In genomic region chr11:12085371-12086251, GRCh38 we compare ENCODE assay signal across 11 cellular contexts. TPM values are rescaled to one million over a fixed set of nuclear protein-coding genes. Genes with fewer than 3 reads are reported as not detected.
DNase-seq lines count a peak whose midpoint lies in the region; ATAC-seq and TF ChIP-seq lines count a peak whose summit lies in the region.
"Had no signal": no experiment of that assay in that cellular context is flagged by ENCODE, and none has a peak within 500 bp of the region (broad histone marks: within the 10 kb centered on the region; RNA-seq: fewer than 3 reads in every experiment).

No MANE protein-coding gene starts in this region.

- peaks cover 5% of the 10 kb centered on the region for H3K79me2 ChIP-seq in mammary epithelial cell (ENCODE audit: insufficient read depth, low read length)

- no peak for TF ChIP-seq POLR2A in thyroid gland (IDR thresholded peaks at IDR 0.05)

- no peak for DNase-seq in T-helper 1 cell
- DNase-seq in mammary epithelial cell, result no peak
- DNase-seq in mesenchymal stem cell, result peak; percentile 76
- DNase-seq in thyroid gland, result no peak
- DNase-seq in stimulated activated naive CD4-positive, alpha-beta T cell treated with Interleukin-2 at 50 U/mL for 16 hours (lab: John Stamatoyannopoulos, UW), result no peak
- DNase-seq in naive thymus-derived CD4-positive, alpha-beta T cell, result no peak
- no peak for DNase-seq in stimulated activated CD4-positive, alpha-beta T cell treated with anti-CD3 and anti-CD28 coated beads, Interleukin-12 subunit alpha, Interleukin-12 subunit beta, amount 100 ng/mL, for 4 hours
- DNase-seq: activated CD4-positive, alpha-beta T cell treated with anti-CD3 and anti-CD28 coated beads for 4 hours; NCI-H774 had no signal

- H2BK5ac ChIP-seq in mesenchymal stem cell (ENCODE audit: low read depth, low read length, poor library complexity, severe bottlenecking), result peak overlapping the region; percentile 90

- peak overlapping the region; percentile 92 to 100 for H2BK12ac ChIP-seq in mesenchymal stem cell (ENCODE audit: low read length in 2 of 2)

- ATAC-seq in naive thymus-derived CD4-positive, alpha-beta T cell, result no peak
- ATAC-seq: K562 had no signal

- BruUV-seq in mammary epithelial cell (replicated peaks; lab: Mats Ljungman, UMichigan), result TSS peak; percentile 57

- H3K4me2 ChIP-seq in mammary epithelial cell (ENCODE audit: insufficient read depth, low read depth, low read length) (peak overlapping the region; percentile 76), mesenchymal stem cell (ENCODE audit: low read length, poor library complexity, severe bottlenecking) (no peak overlapping the region)

- H4K20me1 ChIP-seq in mammary epithelial cell (ENCODE audit: insufficient read depth, low read length), result no peaks in the 10 kb centered on the region

- H3K4me3 Mint-ChIP-seq in T-helper 1 cell treated with Interleukin-12 subunit alpha and Interleukin-12 subunit beta and Interleukin-4 antibody, amounts not matched to agents 30 μg/mL and 1 μg/mL, for 36 hours, result no peak overlapping the region
- H3K4me3 Mint-ChIP-seq in naive thymus-derived CD4-positive, alpha-beta T cell, result peak overlapping the region in 4 of 10 donors; percentile 2 to 84 (median 16)

- H4K8ac ChIP-seq in mesenchymal stem cell (ENCODE audit: low read length), result peak overlapping the region; percentile 82

- H3K27ac ChIP-seq in mammary epithelial cell (ENCODE audit: insufficient read depth, low read depth, low read length) (peak overlapping the region; percentile 100), mesenchymal stem cell (ENCODE audit: low read length, poor library complexity, severe bottlenecking) (peak overlapping the region; percentile 96), thyroid gland (peak overlapping the region; percentile 82 to 89 (median 86))
- no peak overlapping the region for H3K27ac ChIP-seq in naive thymus-derived CD4-positive, alpha-beta T cell (ENCODE audit: low read depth, low read length)

- CTCF ChIA-PET in mammary epithelial cell (lab: Charles Lee; ENCODE audit: low non-redundant PET), result interaction anchor here (0.6 to 0.9 kb wide), 2 partner anchors 38 to 64 kb away, joined by 3 to 6 read pairs; no protein-coding TSS in a partner anchor
- CTCF ChIA-PET in naive thymus-derived CD4-positive, alpha-beta T cell (lab: Charles Lee), result interaction anchor here (0.6 to 1.3 kb wide), 3 partner anchors 41 to 684 kb away, joined by 3 read pairs; no protein-coding TSS in a partner anchor

- no peak overlapping the region for H2AFZ ChIP-seq in mammary epithelial cell (ENCODE audit: low read depth, low read length)
- no peak overlapping the region for H2AFZ ChIP-seq in mesenchymal stem cell (ENCODE audit: low read depth, low read length)

- H3K9me3 Mint-ChIP-seq in T-helper 1 cell treated with Interleukin-12 subunit alpha and Interleukin-12 subunit beta and Interleukin-4 antibody, amounts not matched to agents 30 μg/mL and 1 μg/mL, for 36 hours, result no peaks in the 10 kb centered on the region
- H3K9me3 Mint-ChIP-seq in naive thymus-derived CD4-positive, alpha-beta T cell, result peaks cover 0 to 3% (median 0%) of the 10 kb centered on the region in 11 donors

- peaks cover 59% of the 10 kb centered on the region for H3K4me1 Mint-ChIP-seq in T-helper 1 cell treated with Interleukin-12 subunit alpha and Interleukin-12 subunit beta and Interleukin-4 antibody, amounts not matched to agents 30 μg/mL and 1 μg/mL, for 36 hours (ENCODE audit: low read depth)
- H3K4me1 Mint-ChIP-seq in naive thymus-derived CD4-positive, alpha-beta T cell, result peaks cover 31 to 60% (median 46%) of the 10 kb centered on the region in 7 donors

- H3K27me3 ChIP-seq in mammary epithelial cell (ENCODE audit: insufficient read depth, low read length) (no peaks in the 10 kb centered on the region), mesenchymal stem cell (ENCODE audit: control insufficient read depth in 1 of 2, insufficient read depth in 1 of 2, low read length in 2 of 2) (no peaks in the 10 kb centered on the region), thyroid gland (no peaks in the 10 kb centered on the region)
- H3K27me3 ChIP-seq in naive thymus-derived CD4-positive, alpha-beta T cell (ENCODE audit: control insufficient read depth in 2 of 2, insufficient read depth in 2 of 2, low read length in 2 of 2), result no peaks in the 10 kb centered on the region

- H3K9ac ChIP-seq in mammary epithelial cell (ENCODE audit: insufficient read depth, low read length) (peak overlapping the region; percentile 95), mesenchymal stem cell (ENCODE audit: low read length) (peak overlapping the region; percentile 79)

- H3K9me3 ChIP-seq in mammary epithelial cell (replicated peaks; ENCODE audit: insufficient read depth, low read length) (no peaks in the 10 kb centered on the region), mesenchymal stem cell (ENCODE audit: control insufficient read depth, low read length) (no peaks in the 10 kb centered on the region), thyroid gland (no peaks in the 10 kb centered on the region)
- H3K9me3 ChIP-seq in naive thymus-derived CD4-positive, alpha-beta T cell (ENCODE audit: control insufficient read depth in 2 of 3, low read length in 3 of 3), result no peaks in the 10 kb centered on the region

- H3K36me3 Mint-ChIP-seq in T-helper 1 cell treated with Interleukin-12 subunit alpha and Interleukin-12 subunit beta and Interleukin-4 antibody, amounts not matched to agents 30 μg/mL and 1 μg/mL, for 36 hours (ENCODE audit: low read depth), result peaks cover 3% of the 10 kb centered on the region
- no peaks in the 10 kb centered on the region for H3K36me3 Mint-ChIP-seq in naive thymus-derived CD4-positive, alpha-beta T cell

- POLR2A ChIA-PET in naive thymus-derived CD4-positive, alpha-beta T cell (lab: Charles Lee), result interaction anchor here (0.6 to 1.7 kb wide), 3 partner anchors 9 to 259 kb away, joined by 3 to 4 read pairs (median 3); no protein-coding TSS in a partner anchor

- no peaks in the 10 kb centered on the region for H3K27me3 Mint-ChIP-seq in T-helper 1 cell treated with Interleukin-12 subunit alpha and Interleukin-12 subunit beta and Interleukin-4 antibody, amounts not matched to agents 30 μg/mL and 1 μg/mL, for 36 hours (ENCODE audit: low read depth)
- H3K27me3 Mint-ChIP-seq in naive thymus-derived CD4-positive, alpha-beta T cell, result no peaks in the 10 kb centered on the region

- intact Hi-C loops in mammary epithelial cell (cut with micrococcal nuclease) (loop anchor here (1.0 kb wide), 1 partner anchor 19 kb away; no protein-coding TSS in a partner anchor), thyroid gland (cut with DNase I) (no loop called here)
- intact Hi-C loops in naive thymus-derived CD4-positive, alpha-beta T cell (cut with micrococcal nuclease), result loop anchor here (5.0 to 10.0 kb wide), 2 partner anchors 49 to 137 kb away; no protein-coding TSS in a partner anchor

- peak overlapping the region; percentile 98 for H4K91ac ChIP-seq in mesenchymal stem cell (ENCODE audit: low read length)

- dilution Hi-C loops in mammary epithelial cell (cut with HindIII; ENCODE audit: low sequenced_read_pairs), result loop anchor here (5.0 kb wide), 1 partner anchor 102 kb away; no protein-coding TSS in a partner anchor

- H2AK5ac ChIP-seq in mesenchymal stem cell (ENCODE audit: low read length, severe bottlenecking), result peak overlapping the region; percentile 97

- H3K4me3 ChIP-seq in mammary epithelial cell (replicated peaks in 1 of 3; ENCODE audit: insufficient read depth in 1 of 3, low read depth in 2 of 3, low read length in 3 of 3), result no peak overlapping the region
- H3K4me3 ChIP-seq in mesenchymal stem cell (ENCODE audit: insufficient read depth in 1 of 2, low read depth in 1 of 2, low read length in 2 of 2), result peak overlapping the region in 1 of 2 experiments; percentile 32
- H3K4me3 ChIP-seq in thyroid gland (replicated peaks in 1 of 3), result no peak overlapping the region
- H3K4me3 ChIP-seq in naive thymus-derived CD4-positive, alpha-beta T cell (ENCODE audit: low read length), result no peak overlapping the region
- H3K4me3 ChIP-seq: K562 had no signal

- peak overlapping the region in 1 of 2 experiments; percentile 76 for H3K14ac ChIP-seq in mesenchymal stem cell (ENCODE audit: low read length in 2 of 2)

- no peak for TF ChIP-seq CTCF in mammary epithelial cell (conservative IDR thresholded peaks at IDR 0.05 in 1 of 2, IDR thresholded peaks at IDR 0.05 in 1 of 2; ENCODE audit: extremely low read depth in 1 of 2, insufficient read depth in 1 of 2, low read depth in 1 of 2, low read length in 2 of 2)
- TF ChIP-seq CTCF in thyroid gland (IDR thresholded peaks at IDR 0.05), result no peak

- in situ Hi-C loops in mammary epithelial cell (cut with MboI; ENCODE audit: low sequenced_read_pairs in 2 of 2), result no loop called here

- H2BK120ac ChIP-seq in mesenchymal stem cell (ENCODE audit: low read depth, low read length), result peak overlapping the region; percentile 96

- peak overlapping the region; percentile 92 for H2BK15ac ChIP-seq in mesenchymal stem cell (ENCODE audit: low read depth, poor library complexity, severe bottlenecking)

- peak overlapping the region; percentile 89 for H3K27ac Mint-ChIP-seq in T-helper 1 cell treated with Interleukin-12 subunit alpha and Interleukin-12 subunit beta and Interleukin-4 antibody, amounts not matched to agents 30 μg/mL and 1 μg/mL, for 36 hours
- peak overlapping the region in 2 of 9 donors; percentile 31 to 85 for H3K27ac Mint-ChIP-seq in naive thymus-derived CD4-positive, alpha-beta T cell

- no peaks in the 10 kb centered on the region for H3K79me1 ChIP-seq in mesenchymal stem cell (replicated peaks; ENCODE audit: low read length, poor library complexity, severe bottlenecking)

- peak overlapping the region; percentile 91 to 99 for H3K18ac ChIP-seq in mesenchymal stem cell (ENCODE audit: low read depth in 1 of 2, low read length in 2 of 2)

- H3K4ac ChIP-seq in mesenchymal stem cell (ENCODE audit: low read depth in 1 of 2, low read length in 2 of 2), result peak overlapping the region; percentile 30 to 98

- H3K36me3 ChIP-seq in mammary epithelial cell (ENCODE audit: insufficient read depth, low read length) (no peaks in the 10 kb centered on the region), mesenchymal stem cell (ENCODE audit: control insufficient read depth in 1 of 2, insufficient read depth in 2 of 2, low read depth in 1 of 2, low read length in 2 of 2) (no peaks in the 10 kb centered on the region), thyroid gland (no peaks in the 10 kb centered on the region)
- H3K36me3 ChIP-seq in naive thymus-derived CD4-positive, alpha-beta T cell (ENCODE audit: control insufficient read depth in 2 of 3, insufficient read depth in 3 of 3, low read length in 3 of 3), result no peaks in the 10 kb centered on the region

- H3K4me1 ChIP-seq in mammary epithelial cell (ENCODE audit: insufficient read depth, low read length) (peaks cover 56% of the 10 kb centered on the region), mesenchymal stem cell (ENCODE audit: control insufficient read depth, insufficient read depth, low read depth, low read length) (peaks cover 32% of the 10 kb centered on the region), thyroid gland (peaks cover 47 to 55% of the 10 kb centered on the region in 2 donors)
- H3K4me1 ChIP-seq in naive thymus-derived CD4-positive, alpha-beta T cell (ENCODE audit: control insufficient read depth in 2 of 2, insufficient read depth in 2 of 2, low read length in 2 of 2), result peaks cover 31 to 56% of the 10 kb centered on the region in 2 donors

- WGBS in mammary epithelial cell (ENCODE audit: low coverage, missing lambda C conversion rate), result 91% methylated on average over 11 of the region's 11 CpGs
- 53% methylated on average over 11 of the region's 11 CpGs for WGBS in mesenchymal stem cell
- WGBS in thyroid gland, 2 donors, result 74 to 85% methylated on average over 11 of the region's 11 CpGs

- peak overlapping the region in 1 of 2 experiments; percentile 51 for H3K23ac ChIP-seq in mesenchymal stem cell (ENCODE audit: low read length in 2 of 2)

RNA-seq across cellular contexts. Expression of gene MICAL2, which starts 24.8 kb away (rescaled TPM):
- total RNA-seq in mammary epithelial cell (100 to 1,000 TPM; 163 to 339 TPM), thyroid gland (10 to 100 TPM; 27.4 to 63.6 (median 51.9) TPM)
- 71.2 TPM for polyA plus RNA-seq in mammary epithelial cell
- 276 TPM for polyA minus RNA-seq in mammary epithelial cell
- polyA plus RNA-seq in mesenchymal stem cell (2013, experiment 1 of 2), result 96.9 TPM
- polyA plus RNA-seq in mesenchymal stem cell (2013, experiment 2 of 2), result 100 TPM
- total RNA-seq in naive thymus-derived CD4-positive, alpha-beta T cell, result 100 to 1,000 TPM in 1 of 5 experiments, 10 to 100 TPM in 2, 1 to 10 TPM in 2; 5.8 to 112 (median 13.4) TPM
- polyA plus RNA-seq in naive thymus-derived CD4-positive, alpha-beta T cell, result 1 to 10 TPM; 1.1 to 2.6 TPM
